Comparison of ENCODE assay signal across 14 cellular contexts in the genomic region with DNA sequence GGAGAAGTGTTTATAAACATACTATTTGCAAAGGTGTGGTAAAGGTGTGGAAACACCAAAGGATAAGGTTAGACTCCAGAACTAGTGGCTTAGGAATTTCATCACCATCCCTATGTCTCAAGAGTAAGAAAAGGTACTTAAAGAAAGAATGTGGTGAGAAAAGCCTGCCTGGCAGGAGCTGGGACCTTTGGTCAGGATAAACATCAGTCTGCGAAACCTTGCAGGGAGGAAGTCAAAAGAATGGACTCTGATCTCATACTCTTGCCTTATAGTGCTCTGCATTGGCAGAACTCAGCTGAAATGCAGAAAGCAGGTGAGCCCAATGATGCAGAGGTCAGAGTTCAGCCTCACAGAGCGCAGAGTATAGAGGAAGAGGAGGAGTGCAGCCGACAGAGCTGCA.
"Had no signal": no experiment of that assay in that cellular context is flagged by ENCODE, and none has a peak within 500 bp of the region (broad histone marks: within the 10 kb centered on the region; RNA-seq: fewer than 3 reads in every experiment).

No MANE protein-coding gene starts in this region.

- H3K4me1 ChIP-seq: foreskin keratinocyte, psoas muscle had no signal

- H3K36me3 ChIP-seq: brain microvascular endothelial cell had no signal

- DNase-seq: activated CD4-positive, alpha-beta memory T cell treated with anti-CD3 and anti-CD28 coated beads for 36 hours; activated gamma-delta T cell; activated T-cell treated with anti-CD3 and anti-CD28 coated beads, Interleukin-2, amount 50 U/mL, for 48 hours; brain microvascular endothelial cell; cerebellar nuclear complex; foreskin keratinocyte; natural killer cell; occipital lobe; psoas muscle; stimulated activated CD4-positive, alpha-beta T cell treated with anti-CD3 and anti-CD28 coated beads, Interleukin-2, amount 100 ng/mL, for 24 hours; stimulated activated naive B cell treated with anti-CD40 and anti-IgM and Interleukin-4, amounts not matched to agents 10 μg/mL and 1 μg/mL and 100 μg/mL, for 72 hours; SW 1271; T-helper 9 cell had no signal

- ATAC-seq: foreskin keratinocyte; natural killer cell; psoas muscle; sciatic nerve; stimulated activated naive B cell treated with anti-CD40 and anti-IgM and Interleukin-4, amounts not matched to agents 10 μg/mL and 1 μg/mL and 100 μg/mL, for 72 hours had no signal

- H3K27me3 ChIP-seq: brain microvascular endothelial cell, foreskin keratinocyte had no signal

- H3K4me3 ChIP-seq: psoas muscle had no signal

- H3K27ac ChIP-seq: brain microvascular endothelial cell, foreskin keratinocyte, psoas muscle had no signal
